In genomic region chr1:158371188-158371953, GRCh38 we compare ENCODE assay signal across 13 cellular contexts. TPM values are rescaled to one million over a fixed set of nuclear protein-coding genes. Genes with fewer than 3 reads are reported as not detected.
DNase-seq lines count a peak whose midpoint lies in the region; ATAC-seq and TF ChIP-seq lines count a peak whose summit lies in the region.
"Had no signal": no experiment of that assay in that cellular context is flagged by ENCODE, and none has a peak within 500 bp of the region (broad histone marks: within the 10 kb centered on the region; RNA-seq: fewer than 3 reads in every experiment).

No MANE protein-coding gene starts in this region.

- no peak for TF ChIP-seq CTCF in foreskin keratinocyte (conservative IDR thresholded peaks at IDR 0.05)

- H3K27ac ChIP-seq in foreskin keratinocyte = no peak overlapping the region

- no peaks in the 10 kb centered on the region for H3K27me3 ChIP-seq in foreskin keratinocyte

- TF ChIP-seq POLR2A in GM18505 (IDR thresholded peaks at IDR 0.05; ENCODE audit: borderline replicate concordance, extremely low read depth, insufficient read depth, insufficient read length) = no peak

- ATAC-seq in GM18505 (IDR thresholded peaks at IDR 0.05; ENCODE audit: unreplicated experiment) (peak; percentile 88), GM19463 (IDR thresholded peaks at IDR 0.05; ENCODE audit: unreplicated experiment) (peak; percentile 96), HG03095 (IDR thresholded peaks at IDR 0.05; ENCODE audit: unreplicated experiment) (peak; percentile 98), foreskin keratinocyte (peak; percentile 61)

- no peaks in the 10 kb centered on the region for H3K4me1 ChIP-seq in foreskin keratinocyte

- intact Hi-C loops in head of caudate nucleus (cut with DNase I) = no loop called here

- DNase-seq in foreskin keratinocyte (peak; percentile 9 to 22), NCI-H748 (lab: John Stamatoyannopoulos, UW; ENCODE audit: unreplicated experiment) (no peak), head of caudate nucleus (no peak), OCI-M1 (lab: John Stamatoyannopoulos, UW) (no peak), NCI-H774 (lab: John Stamatoyannopoulos, UW) (no peak)
- DNase-seq: DMS79, endodermal cell, IMR-90 had no signal

RNA-seq across cellular contexts. Expression of gene CD1E, which starts 17.7 kb away (rescaled TPM):
- not detected in 2 replicates for total RNA-seq in foreskin keratinocyte
- not detected in 2 replicates for polyA plus RNA-seq in foreskin keratinocyte
- total RNA-seq: activated T-helper 2 cell treated with anti-CD3 and anti-CD28 coated beads, Interferon-gamma antibody, Interleukin-2, Interleukin-4, amounts not matched to agents 10 μg/mL and 5 μg/mL and 100 μg/mL, durations not matched to agents 14 hours and 24 hours and 36 hours; endodermal cell; IMR-90 had no signal
- polyA plus RNA-seq: IMR-90 had no signal

RNA-seq across cellular contexts. Expression of gene OR10T2, which starts 27.9 kb away (rescaled TPM):
- not detected in 2 replicates for total RNA-seq in foreskin keratinocyte
- polyA plus RNA-seq in foreskin keratinocyte = not detected in 2 replicates
- total RNA-seq: activated T-helper 2 cell treated with anti-CD3 and anti-CD28 coated beads, Interferon-gamma antibody, Interleukin-2, Interleukin-4, amounts not matched to agents 10 μg/mL and 5 μg/mL and 100 μg/mL, durations not matched to agents 14 hours and 24 hours and 36 hours; endodermal cell; IMR-90; lung had no signal
- polyA plus RNA-seq: IMR-90, lung had no signal

RNA-seq across cellular contexts. Expression of gene CD1B, which starts 40.0 kb away (rescaled TPM):
- total RNA-seq in foreskin keratinocyte = not detected in 2 replicates
- polyA plus RNA-seq in foreskin keratinocyte = not detected in 2 replicates
- total RNA-seq: activated T-helper 2 cell treated with anti-CD3 and anti-CD28 coated beads, Interferon-gamma antibody, Interleukin-2, Interleukin-4, amounts not matched to agents 10 μg/mL and 5 μg/mL and 100 μg/mL, durations not matched to agents 14 hours and 24 hours and 36 hours; endodermal cell; IMR-90; lung had no signal
- polyA plus RNA-seq: IMR-90 had no signal

RNA-seq across cellular contexts. Expression of gene OR10K2, which starts 54.7 kb away (rescaled TPM):
- not detected in 2 replicates for total RNA-seq in foreskin keratinocyte
- not detected in 2 replicates for polyA plus RNA-seq in foreskin keratinocyte
- total RNA-seq: activated T-helper 2 cell treated with anti-CD3 and anti-CD28 coated beads, Interferon-gamma antibody, Interleukin-2, Interleukin-4, amounts not matched to agents 10 μg/mL and 5 μg/mL and 100 μg/mL, durations not matched to agents 14 hours and 24 hours and 36 hours; endodermal cell; IMR-90; lung had no signal
- polyA plus RNA-seq: IMR-90, lung had no signal

Comparison
In these comparisons a context has a peak if more than half of its experiments do, and no peak if none do; other contexts are left out.
1. DNase-seq: peak in foreskin keratinocyte (2 of 2); none in NCI-H748 (single experiment), head of caudate nucleus (0 of 42), OCI-M1 (single experiment) and NCI-H774 (single experiment).
2. Peak in every context shown above with its lines, with median percentiles within 50 percentile points of each other: ATAC-seq.